1 cellular context compared by ENCODE assay signal in genomic region chr11:73347067-73347466, GRCh38.
TF ChIP-seq lines count a peak whose summit lies in the region.

No MANE protein-coding gene starts in this region.

TF ChIP-seq in HepG2, 621 proteins besides CTCF, POLR2A, EP300 and RAD21:
- TF ChIP-seq RARA (CRISPR knock-in tag; IDR thresholded peaks at IDR 0.05), result peak; percentile 70
- TF ChIP-seq ZBTB37 (CRISPR knock-in tag; IDR thresholded peaks at IDR 0.05), result no peak
- no peak for TF ChIP-seq SP5 (CRISPR knock-in tag; IDR thresholded peaks at IDR 0.05; ENCODE audit: borderline replicate concordance, low read depth)
- no peak for TF ChIP-seq WIZ (CRISPR knock-in tag; IDR thresholded peaks at IDR 0.05)
- TF ChIP-seq ZKSCAN8 (CRISPR knock-in tag; IDR thresholded peaks at IDR 0.05; ENCODE audit: borderline replicate concordance), result peak; percentile 100
- TF ChIP-seq ZNF569 (CRISPR knock-in tag; IDR thresholded peaks at IDR 0.05; ENCODE audit: borderline replicate concordance), result no peak
- TF ChIP-seq ZNF687 (CRISPR knock-in tag; IDR thresholded peaks at IDR 0.05), result peak; percentile 23
- no peak for TF ChIP-seq ZFP36 (IDR thresholded peaks at IDR 0.05; ENCODE audit: borderline replicate concordance, low read depth, low read length, partially characterized antibody)
- TF ChIP-seq ZNF672 (CRISPR knock-in tag; IDR thresholded peaks at IDR 0.05), result no peak
- TF ChIP-seq ZNF543 (CRISPR knock-in tag; IDR thresholded peaks at IDR 0.05), result no peak
- no peak for TF ChIP-seq ZFP1 (CRISPR knock-in tag; IDR thresholded peaks at IDR 0.05)
- no peak for TF ChIP-seq MTA3 (CRISPR knock-in tag; IDR thresholded peaks at IDR 0.05)
- no peak for TF ChIP-seq BRCA1 (CRISPR knock-in tag; IDR thresholded peaks at IDR 0.05)
- TF ChIP-seq SOX6 (IDR thresholded peaks at IDR 0.05), result no peak
- TF ChIP-seq SOX6 (CRISPR knock-in tag; IDR thresholded peaks at IDR 0.05), result peak; percentile 84
- no peak for TF ChIP-seq ZNF18 (CRISPR knock-in tag; IDR thresholded peaks at IDR 0.05; ENCODE audit: insufficient replicate concordance)
- 0 out of 2 replicates have a peak, but pooled peaks have one; percentile 13 for TF ChIP-seq MYC (CRISPR knock-in tag; IDR thresholded peaks at IDR 0.05; ENCODE audit: borderline replicate concordance)
- TF ChIP-seq ZNF605 (CRISPR knock-in tag; IDR thresholded peaks at IDR 0.05), result 0 out of 2 replicates have a peak, but pooled peaks have one; percentile 11
- TF ChIP-seq TBX2 (CRISPR knock-in tag; IDR thresholded peaks at IDR 0.05; ENCODE audit: borderline replicate concordance), result 0 out of 2 replicates have a peak, but pooled peaks have one; percentile 16
- TF ChIP-seq NCOR1 (IDR thresholded peaks at IDR 0.05; ENCODE audit: borderline replicate concordance, low read length), result peak; percentile 35; the same call in 1 of the 2 replicates
- TF ChIP-seq SOX13 (IDR thresholded peaks at IDR 0.05), result no peak
- TF ChIP-seq SOX13 (CRISPR knock-in tag; conservative IDR thresholded peaks at IDR 0.05 in 1 of 2, IDR thresholded peaks at IDR 0.05 in 1 of 2), result peak in 1 of 2 experiments; percentile 77; a peak in 2 of 4 replicates
- peak; percentile 63 for TF ChIP-seq HNF4A (CRISPR knock-in tag; IDR thresholded peaks at IDR 0.05)
- TF ChIP-seq ZMYM2 (CRISPR knock-in tag; IDR thresholded peaks at IDR 0.05), result peak; percentile 80
- TF ChIP-seq RXRA (CRISPR knock-in tag; IDR thresholded peaks at IDR 0.05), result peak; percentile 66
- no peak for TF ChIP-seq ADNP (CRISPR knock-in tag; IDR thresholded peaks at IDR 0.05)
- TF ChIP-seq THAP9 (CRISPR knock-in tag; IDR thresholded peaks at IDR 0.05; ENCODE audit: borderline replicate concordance), result no peak
- peak; percentile 31; the same call in 1 of the 2 replicates for TF ChIP-seq ARID5B (CRISPR knock-in tag; IDR thresholded peaks at IDR 0.05)
- no peak for TF ChIP-seq NR2F2 (IDR thresholded peaks at IDR 0.05; ENCODE audit: borderline replicate concordance, low read depth)
- peak; percentile 79 for TF ChIP-seq TCF7 (IDR thresholded peaks at IDR 0.05; ENCODE audit: low read depth)
- TF ChIP-seq CREBL2 (CRISPR knock-in tag; IDR thresholded peaks at IDR 0.05; ENCODE audit: borderline replicate concordance), result no peak
- TF ChIP-seq ZNF800 (CRISPR knock-in tag; IDR thresholded peaks at IDR 0.05), result no peak
- TF ChIP-seq SOX5 (CRISPR knock-in tag; IDR thresholded peaks at IDR 0.05; ENCODE audit: borderline replicate concordance), result peak; percentile 70
